Comparison of ENCODE assay signal across 1 cellular context in the genomic region with DNA sequence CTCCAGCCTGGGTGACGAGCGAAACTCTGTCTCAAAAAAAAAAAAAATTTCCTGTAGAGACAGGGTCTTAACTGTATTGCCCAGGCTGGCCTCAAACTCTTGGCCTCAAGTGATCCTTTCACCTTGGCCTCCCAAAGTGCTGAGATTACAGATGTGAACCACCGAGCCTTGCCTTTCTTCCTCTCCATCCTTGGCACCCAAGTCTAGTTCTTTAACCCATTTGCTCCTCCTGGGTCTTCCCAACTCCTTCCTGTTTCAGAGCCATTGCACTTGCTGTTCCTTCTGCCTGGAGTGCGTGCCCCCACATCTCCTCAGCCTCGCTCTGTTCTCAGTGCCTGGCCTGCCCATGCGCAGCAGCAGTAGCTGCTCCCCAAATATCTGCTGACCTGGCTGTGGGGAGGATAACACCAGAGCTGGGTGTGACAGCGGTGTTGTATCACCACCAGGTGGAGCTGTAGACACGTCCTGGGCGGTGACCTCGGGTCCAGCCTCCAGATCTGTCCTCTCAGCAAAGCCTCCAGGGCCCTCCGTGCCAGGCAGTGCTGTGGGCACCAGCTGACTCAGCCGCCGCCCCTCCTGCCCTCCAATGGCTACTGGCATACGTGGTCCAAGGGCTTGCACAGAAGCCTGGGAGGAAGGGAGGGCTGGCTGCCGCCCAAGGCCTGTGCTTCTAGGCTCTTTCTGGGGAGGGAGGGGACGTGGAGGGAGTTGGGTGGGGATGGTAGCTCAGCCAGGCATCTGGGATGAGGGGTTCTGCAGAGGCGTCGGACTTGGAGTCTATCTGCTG.
TF ChIP-seq lines count a peak whose summit lies in the region.

No MANE protein-coding gene starts in this region.

TF ChIP-seq in SK-N-SH, 30 proteins besides CTCF, POLR2A, EP300 and RAD21 (continued from another document):
- TF ChIP-seq, protein P1, sequence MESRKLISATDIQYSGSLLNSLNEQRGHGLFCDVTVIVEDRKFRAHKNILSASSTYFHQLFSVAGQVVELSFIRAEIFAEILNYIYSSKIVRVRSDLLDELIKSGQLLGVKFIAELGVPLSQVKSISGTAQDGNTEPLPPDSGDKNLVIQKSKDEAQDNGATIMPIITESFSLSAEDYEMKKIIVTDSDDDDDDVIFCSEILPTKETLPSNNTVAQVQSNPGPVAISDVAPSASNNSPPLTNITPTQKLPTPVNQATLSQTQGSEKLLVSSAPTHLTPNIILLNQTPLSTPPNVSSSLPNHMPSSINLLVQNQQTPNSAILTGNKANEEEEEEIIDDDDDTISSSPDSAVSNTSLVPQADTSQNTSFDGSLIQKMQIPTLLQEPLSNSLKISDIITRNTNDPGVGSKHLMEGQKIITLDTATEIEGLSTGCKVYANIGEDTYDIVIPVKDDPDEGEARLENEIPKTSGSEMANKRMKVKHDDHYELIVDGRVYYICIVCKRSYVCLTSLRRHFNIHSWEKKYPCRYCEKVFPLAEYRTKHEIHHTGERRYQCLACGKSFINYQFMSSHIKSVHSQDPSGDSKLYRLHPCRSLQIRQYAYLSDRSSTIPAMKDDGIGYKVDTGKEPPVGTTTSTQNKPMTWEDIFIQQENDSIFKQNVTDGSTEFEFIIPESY (IDR thresholded peaks at IDR 0.05; ENCODE audit: borderline replicate concordance, low read depth), result no peak
- no peak for TF ChIP-seq POLR2AphosphoS5 (IDR thresholded peaks at IDR 0.05; ENCODE audit: low read depth, low read length)
- no peak for TF ChIP-seq TAF1 (IDR thresholded peaks at IDR 0.05; ENCODE audit: borderline replicate concordance, low read depth, low read length)
- TF ChIP-seq SIN3A (IDR thresholded peaks at IDR 0.05; ENCODE audit: borderline replicate concordance, low read depth, low read length), result peak; percentile 66; the same call in 1 of the 2 replicates
- peak; percentile 54 for TF ChIP-seq NRF1 (IDR thresholded peaks at IDR 0.05; ENCODE audit: low read depth, low read length)
- TF ChIP-seq MEF2A (IDR thresholded peaks at IDR 0.05; ENCODE audit: borderline replicate concordance, low read depth), result no peak
